ENCODE assay signal across 1 cellular context in genomic region chr15:41259546-41260189, GRCh38.
TF ChIP-seq lines count a peak whose summit lies in the region.

No MANE protein-coding gene starts in this region.

TF ChIP-seq in SK-N-SH, 30 proteins besides CTCF, POLR2A, EP300 and RAD21:
- TF ChIP-seq ZBTB33 (IDR thresholded peaks at IDR 0.05; ENCODE audit: borderline replicate concordance, low read depth) (no peak), RFX5 (IDR thresholded peaks at IDR 0.05; ENCODE audit: low read length) (no peak), IRF3 (IDR thresholded peaks at IDR 0.05; ENCODE audit: low read depth, low read length) (no peak), CHD2 (IDR thresholded peaks at IDR 0.05; ENCODE audit: low read length, partially characterized antibody) (no peak)
